Comparison of ENCODE assay signal across 1 cellular context in genomic region chr21:45091540-45092322, GRCh38.
TF ChIP-seq lines count a peak whose summit lies in the region.

No MANE protein-coding gene starts in this region.

TF ChIP-seq in HEK293, 187 proteins besides CTCF, POLR2A, EP300 and RAD21 (continued from another document):
- TF ChIP-seq ZNF214 (tag by site-specific recombination; IDR thresholded peaks at IDR 0.05; ENCODE audit: borderline replicate concordance) (no peak), ZFP69B (tag by site-specific recombination; IDR thresholded peaks at IDR 0.05) (no peak), ZNF670 (tag by site-specific recombination; IDR thresholded peaks at IDR 0.05; ENCODE audit: low read depth) (no peak), ZNF600 (tag by site-specific recombination; IDR thresholded peaks at IDR 0.05) (no peak), ZNF837 (tag by site-specific recombination; IDR thresholded peaks at IDR 0.05) (no peak), ZNF585B (tag by site-specific recombination; IDR thresholded peaks at IDR 0.05) (no peak), ZNF302 (tag by site-specific recombination; IDR thresholded peaks at IDR 0.05; ENCODE audit: low read depth) (no peak), ZBTB17 (tag by site-specific recombination; IDR thresholded peaks at IDR 0.05) (peak; percentile 48), ZNF37A (tag by site-specific recombination; IDR thresholded peaks at IDR 0.05) (no peak), MZF1 (tag by site-specific recombination; IDR thresholded peaks at IDR 0.05; ENCODE audit: borderline replicate concordance) (no peak), ZNF114 (tag by site-specific recombination; IDR thresholded peaks at IDR 0.05) (no peak), ZNF211 (tag by site-specific recombination; IDR thresholded peaks at IDR 0.05; ENCODE audit: low read depth) (no peak)
- TF ChIP-seq, protein P1, sequence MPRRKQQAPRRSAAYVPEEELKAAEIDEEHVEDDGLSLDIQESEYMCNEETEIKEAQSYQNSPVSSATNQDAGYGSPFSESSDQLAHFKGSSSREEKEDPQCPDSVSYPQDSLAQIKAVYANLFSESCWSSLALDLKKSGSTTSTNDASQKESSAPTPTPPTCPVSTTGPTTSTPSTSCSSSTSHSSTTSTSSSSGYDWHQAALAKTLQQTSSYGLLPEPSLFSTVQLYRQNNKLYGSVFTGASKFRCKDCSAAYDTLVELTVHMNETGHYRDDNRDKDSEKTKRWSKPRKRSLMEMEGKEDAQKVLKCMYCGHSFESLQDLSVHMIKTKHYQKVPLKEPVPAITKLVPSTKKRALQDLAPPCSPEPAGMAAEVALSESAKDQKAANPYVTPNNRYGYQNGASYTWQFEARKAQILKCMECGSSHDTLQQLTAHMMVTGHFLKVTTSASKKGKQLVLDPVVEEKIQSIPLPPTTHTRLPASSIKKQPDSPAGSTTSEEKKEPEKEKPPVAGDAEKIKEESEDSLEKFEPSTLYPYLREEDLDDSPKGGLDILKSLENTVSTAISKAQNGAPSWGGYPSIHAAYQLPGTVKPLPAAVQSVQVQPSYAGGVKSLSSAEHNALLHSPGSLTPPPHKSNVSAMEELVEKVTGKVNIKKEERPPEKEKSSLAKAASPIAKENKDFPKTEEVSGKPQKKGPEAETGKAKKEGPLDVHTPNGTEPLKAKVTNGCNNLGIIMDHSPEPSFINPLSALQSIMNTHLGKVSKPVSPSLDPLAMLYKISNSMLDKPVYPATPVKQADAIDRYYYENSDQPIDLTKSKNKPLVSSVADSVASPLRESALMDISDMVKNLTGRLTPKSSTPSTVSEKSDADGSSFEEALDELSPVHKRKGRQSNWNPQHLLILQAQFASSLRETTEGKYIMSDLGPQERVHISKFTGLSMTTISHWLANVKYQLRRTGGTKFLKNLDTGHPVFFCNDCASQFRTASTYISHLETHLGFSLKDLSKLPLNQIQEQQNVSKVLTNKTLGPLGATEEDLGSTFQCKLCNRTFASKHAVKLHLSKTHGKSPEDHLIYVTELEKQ (tag by site-specific recombination; IDR thresholded peaks at IDR 0.05; ENCODE audit: borderline replicate concordance): no peak
